21 cellular contexts compared by ENCODE assay signal in the genomic region with DNA sequence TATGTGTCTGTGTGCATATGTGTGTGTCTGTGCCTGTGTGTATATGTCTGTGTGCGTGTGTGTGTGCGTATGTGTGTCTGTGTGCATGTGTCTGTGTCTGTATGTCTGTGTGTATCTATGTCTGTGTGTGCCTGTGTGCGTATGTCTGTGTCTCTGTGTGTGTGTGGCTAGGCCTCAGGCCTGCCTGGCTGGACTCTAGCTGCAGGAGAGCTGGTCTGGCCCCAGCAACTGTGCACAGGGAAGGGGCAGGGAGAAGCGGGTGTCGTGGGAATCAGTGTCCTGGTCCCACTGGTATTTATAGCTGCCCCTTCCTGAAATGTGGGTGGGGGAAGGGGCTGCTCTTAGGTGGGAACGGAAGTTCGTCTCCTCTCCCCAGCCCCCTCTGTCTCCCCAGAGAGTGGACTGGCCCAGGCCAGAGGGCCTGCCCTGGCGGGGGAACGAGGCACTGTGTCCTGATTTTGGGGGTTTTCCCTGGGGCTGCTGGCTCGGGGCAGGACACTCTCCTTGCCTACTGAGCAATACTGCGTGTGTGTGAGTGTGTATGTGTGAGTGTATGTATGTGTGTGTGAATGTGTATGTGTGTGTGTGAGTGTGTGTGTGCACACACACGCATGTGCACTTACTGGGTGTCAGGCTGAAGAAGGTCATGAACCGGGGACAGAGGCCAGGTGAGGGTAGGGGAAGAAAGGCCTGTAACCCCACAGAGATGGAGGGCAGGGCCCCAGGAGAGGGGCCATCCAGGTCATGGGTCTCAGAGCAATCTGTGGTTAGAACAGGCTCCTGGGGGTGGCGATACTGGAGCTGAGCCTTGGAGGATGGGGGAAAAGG. TPM values are rescaled to one million over a fixed set of nuclear protein-coding genes. Genes with fewer than 3 reads are reported as not detected.
A peak's percentile ranks its signal among the peaks of the same experiment; 100 is the strongest.
DNase-seq lines count a peak whose midpoint lies in the region; ATAC-seq, FAIRE-seq and TF ChIP-seq lines count a peak whose summit lies in the region.
"Had no signal": no experiment of that assay in that cellular context is flagged by ENCODE, and none has a peak within 500 bp of the region (broad histone marks: within the 10 kb centered on the region; RNA-seq: fewer than 3 reads in every experiment).

No MANE protein-coding gene starts in this region.

- no TSS peak for BruUV-seq in K562 (replicated peaks; lab: Mats Ljungman, UMichigan)

- no peaks in the 10 kb centered on the region for H3K9me3 Mint-ChIP-seq in mesothelial cell of epicardium
- H3K9me3 Mint-ChIP-seq: natural killer cell; stimulated activated naive CD8-positive, alpha-beta T cell treated with anti-CD3 and anti-CD28 coated beads, Interleukin-15, amount 100 ng/mL, for 72 hours; T-cell had no signal

- H2AFZ ChIP-seq in K562 (ENCODE audit: low read depth, low read length) = no peak overlapping the region
- H2AFZ ChIP-seq: hepatocyte had no signal

- POLR2A ChIA-PET in K562 (lab: Yijun Ruan, JAX) = no interaction called here

- H3K36me3 ChIP-seq in K562 (ENCODE audit: control insufficient read depth, insufficient read depth, low read length) = no peaks in the 10 kb centered on the region
- peaks cover 14% of the 10 kb centered on the region for H3K36me3 ChIP-seq in thoracic aorta
- H3K36me3 ChIP-seq: BE2C, left lung, right lobe of liver had no signal

- H3K79me2 ChIP-seq in K562 (ENCODE audit: control insufficient read depth, insufficient read depth, low read length) = no peaks in the 10 kb centered on the region
- H3K79me2 ChIP-seq: hepatocyte had no signal

- H4K20me1 ChIP-seq in K562 (replicated peaks; ENCODE audit: control insufficient read depth, insufficient read depth, low read length) = no peaks in the 10 kb centered on the region

- ATAC-seq in K562 = no peak
- ATAC-seq in thoracic aorta (ENCODE audit: insufficient number of reproducible peaks, low FRiP score, low read depth) = no peak
- ATAC-seq: HCT116; left lung; natural killer cell; Panc1; stimulated activated naive CD8-positive, alpha-beta T cell treated with anti-CD3 and anti-CD28 coated beads, Interleukin-15, amount 100 ng/mL, for 72 hours; T-cell had no signal

- no peak for TF ChIP-seq POLR2A in K562 (conservative IDR thresholded peaks at IDR 0.05)

- no peak overlapping the region for H3K4me3 Mint-ChIP-seq in mesothelial cell of epicardium
- H3K4me3 Mint-ChIP-seq: natural killer cell; stimulated activated naive CD8-positive, alpha-beta T cell treated with anti-CD3 and anti-CD28 coated beads, Interleukin-15, amount 100 ng/mL, for 72 hours; T-cell had no signal

- no peak overlapping the region for H3K27ac ChIP-seq in K562 (ENCODE audit: extremely low read depth, low read depth, low read length)
- peak overlapping the region; percentile 92 for H3K27ac ChIP-seq in thoracic aorta
- H3K27ac ChIP-seq: hepatocyte, left lung, right lobe of liver had no signal

- TF ChIP-seq EP300 in K562 (IDR thresholded peaks at IDR 0.05; ENCODE audit: low read length) = no peak

- H3K4me3 ChIP-seq in K562 = no peak overlapping the region
- no peak overlapping the region for H3K4me3 ChIP-seq in thoracic aorta
- H3K4me3 ChIP-seq: hepatocyte, left lung, right lobe of liver had no signal

- FAIRE-seq in HTR-8/SVneo (lab: Jason Lieb, UNC) = peak; percentile 80
- FAIRE-seq in K562 (lab: Jason Lieb, UNC) = no peak

- H3K4me1 Mint-ChIP-seq in mesothelial cell of epicardium = peaks cover 13% of the 10 kb centered on the region
- H3K4me1 Mint-ChIP-seq: stimulated activated naive CD8-positive, alpha-beta T cell treated with anti-CD3 and anti-CD28 coated beads, Interleukin-15, amount 100 ng/mL, for 72 hours; T-cell had no signal

- no peaks in the 10 kb centered on the region for H3K27me3 Mint-ChIP-seq in mesothelial cell of epicardium (ENCODE audit: low read depth)
- H3K27me3 Mint-ChIP-seq: stimulated activated naive CD8-positive, alpha-beta T cell treated with anti-CD3 and anti-CD28 coated beads, Interleukin-15, amount 100 ng/mL, for 72 hours; T-cell had no signal

- H3K9me3 ChIP-seq in K562 (replicated peaks; ENCODE audit: control insufficient read depth, insufficient read depth, low read depth, low read length) (no peaks in the 10 kb centered on the region), thoracic aorta (no peaks in the 10 kb centered on the region)
- H3K9me3 ChIP-seq: BE2C, left lung, right lobe of liver had no signal

- peak overlapping the region in 1 of 2 experiments; percentile 36; a peak in 1 of 4 replicates for H3K9ac ChIP-seq in K562 (ENCODE audit: insufficient read depth in 1 of 2, low read depth in 2 of 2, low read length in 2 of 2)

- no peak for TF ChIP-seq CTCF in K562 (IDR thresholded peaks at IDR 0.05 in 2 of 3, conservative IDR thresholded peaks at IDR 0.05 in 1 of 3; ENCODE audit: insufficient read depth in 2 of 3, low read depth in 1 of 3, low read length in 3 of 3)
- TF ChIP-seq CTCF in mesothelial cell of epicardium (IDR thresholded peaks at IDR 0.05; ENCODE audit: unreplicated experiment) = no peak
- TF ChIP-seq CTCF in thoracic aorta (IDR thresholded peaks at IDR 0.05) = no peak

- in situ Hi-C loops in K562 (cut with MboI) = no loop called here

- DNase-seq in HTR-8/SVneo (ENCODE audit: insufficient read length, low spot score) (no peak), K562 (ENCODE audit: extremely low read depth in 1 of 4, low spot score in 3 of 4) (no peak), mesothelial cell of epicardium (ENCODE audit: low spot score in 2 of 2, unreplicated experiment in 2 of 2) (no peak), thoracic aorta (ENCODE audit: low spot score) (no peak), DMS153 treated with DMSO at 0.1 percent for 48 hours (lab: John Stamatoyannopoulos, UW; ENCODE audit: unreplicated experiment) (no peak), cerebellar nuclear complex (lab: John Stamatoyannopoulos, UW) (no peak), Ammon's horn (ENCODE audit: low spot score) (no peak)
- DNase-seq: activated CD8-positive, alpha-beta memory T cell treated with anti-CD3 and anti-CD28 coated beads, Interleukin-2, amount 50 U/mL, for 48 hours; activated naive CD4-positive, alpha-beta T cell treated with anti-CD3 and anti-CD28 coated beads, Interleukin-2, amount 50 U/mL, for 16 hours; BE2C; DMS79; left lung; natural killer cell; NCI-H1694; NCI-H524 treated with DMSO at 0.1 percent for 48 hours; stimulated activated naive CD8-positive, alpha-beta T cell treated with anti-CD3 and anti-CD28 coated beads, Interleukin-15, amount 100 ng/mL, for 72 hours; T-cell had no signal

- no peaks in the 10 kb centered on the region for H3K36me3 Mint-ChIP-seq in mesothelial cell of epicardium
- H3K36me3 Mint-ChIP-seq: natural killer cell, T-cell had no signal

- TF ChIP-seq RAD21 in K562 (CRISPR knock-in tag; conservative IDR thresholded peaks at IDR 0.05 in 1 of 2, IDR thresholded peaks at IDR 0.05 in 1 of 2) = no peak

- intact Hi-C loops in K562 (cut with micrococcal nuclease) = no loop called here

- H3K9me1 ChIP-seq in K562 (ENCODE audit: control insufficient read depth, insufficient read depth, low read length) = no peaks in the 10 kb centered on the region

- 57% methylated on average over 13 of the region's 14 CpGs for WGBS in K562 (ENCODE audit: insufficient coverage, low coverage, missing lambda C conversion rate)

- H3K27ac Mint-ChIP-seq in mesothelial cell of epicardium = peak overlapping the region; percentile 7
- H3K27ac Mint-ChIP-seq: natural killer cell, T-cell had no signal

- no peak overlapping the region for H3K4me2 ChIP-seq in K562 (ENCODE audit: insufficient read depth, low read length)
- H3K4me2 ChIP-seq: hepatocyte had no signal

- H3K27me3 ChIP-seq in K562 (ENCODE audit: control insufficient read depth in 2 of 2, insufficient read depth in 2 of 2, low read length in 2 of 2) (no peaks in the 10 kb centered on the region), thoracic aorta (replicated peaks; ENCODE audit: insufficient read depth) (no peaks in the 10 kb centered on the region)
- H3K27me3 ChIP-seq: BE2C, hepatocyte, left lung, right lobe of liver had no signal

- H3K4me1 ChIP-seq in K562 (replicated peaks in 1 of 2; ENCODE audit: control insufficient read depth in 2 of 2, insufficient read depth in 2 of 2, low read length in 2 of 2) (peaks cover 0 to 8% of the 10 kb centered on the region in 2 experiments; a peak in 3 of 5 replicates), thoracic aorta (ENCODE audit: control insufficient read depth in 1 of 2, low read depth in 2 of 2) (peaks cover 51 to 73% of the 10 kb centered on the region in 2 donors)
- H3K4me1 ChIP-seq: right lobe of liver had no signal

- CTCF ChIA-PET in K562 (lab: Yijun Ruan, JAX; ENCODE audit: low intra/inter-chr PET ratio) = no interaction called here

RNA-seq across cellular contexts. Expression of a gene that starts 6.6 kb away (rescaled TPM):
- 0.07 and 1.1 TPM in 2 replicates for total RNA-seq in K562 (2011; cell fraction: chromatin; rRNA removed; ENCODE audit: low replicate concordance)
- total RNA-seq in K562 (2011; cell fraction: nucleolus; rRNA removed) = 0.39 and 1.2 TPM in 2 replicates
- 0.22 and 0.23 TPM in 2 replicates for total RNA-seq in K562 (2011; cell fraction: nucleoplasm; rRNA removed)
- 0.08 TPM in 1 of 2 replicates, not detected in the other for total RNA-seq in K562 (2014; rRNA removed)
- total RNA-seq in K562 (2014; rRNA removed; fragmentation: Illumina TruSeq; extraction: Trizol) = not detected in 2 replicates
- total RNA-seq in K562 (2015; rRNA removed; fragmentation: Illumina TruSeq; extraction: Trizol) = under 0.01 TPM in 1 of 2 replicates, not detected in the other
- total RNA-seq in K562 (2021) = 0.07 TPM in 2 replicates
- 0.04 and 0.08 TPM in 2 replicates for polyA plus RNA-seq in K562 (2011; rRNA removed)
- 0.06 and 0.16 TPM in 2 replicates for polyA plus RNA-seq in K562 (2011; cell fraction: cytosol; rRNA removed)
- polyA plus RNA-seq in K562 (2011; cell fraction: nucleus; rRNA removed) = 0.21 and 0.73 TPM in 2 replicates
- 0.10 and 0.32 TPM in 2 replicates for polyA plus RNA-seq in K562 (2012)
- 0.01 and 0.03 TPM in 2 replicates for polyA plus RNA-seq in K562 (2014; fragmentation: Illumina TruSeq; extraction: Trizol)
- polyA plus RNA-seq in K562 (2014; fragmentation: Nextera tagmentation; extraction: Ambion mirVana) = not detected
- polyA plus RNA-seq in K562 (2014; rRNA removed) = not detected in 2 replicates
- polyA minus RNA-seq in K562 (2011; rRNA and poly(A)+ RNA removed) = 0.09 and 0.11 TPM in 2 replicates
- 0.29 and 0.73 TPM in 2 replicates for polyA minus RNA-seq in K562 (2011; cell fraction: cytosol; rRNA and poly(A)+ RNA removed)
- polyA minus RNA-seq in K562 (2011; cell fraction: nucleus; rRNA and poly(A)+ RNA removed) = 0.33 and 0.40 TPM in 2 replicates
- total RNA-seq in mesothelial cell of epicardium = 11.3 to 11.8 TPM (median 11.4 TPM) in 3 replicates
- 100 to 1,000 TPM; 252 to 263 TPM for total RNA-seq in thoracic aorta

RNA-seq across cellular contexts. Expression of a gene that starts 58.4 kb away (rescaled TPM):
- total RNA-seq in K562 (2011; cell fraction: chromatin; rRNA removed; ENCODE audit: low replicate concordance) = 12.7 and 30.2 TPM in 2 replicates
- 20.0 and 22.7 TPM in 2 replicates for total RNA-seq in K562 (2011; cell fraction: nucleolus; rRNA removed)
- 17.2 and 19.9 TPM in 2 replicates for total RNA-seq in K562 (2011; cell fraction: nucleoplasm; rRNA removed)
- total RNA-seq in K562 (2014; rRNA removed) = 10.0 and 13.0 TPM in 2 replicates
- 4.3 and 4.7 TPM in 2 replicates for total RNA-seq in K562 (2014; rRNA removed; fragmentation: Illumina TruSeq; extraction: Trizol)
- total RNA-seq in K562 (2015; rRNA removed; fragmentation: Illumina TruSeq; extraction: Trizol) = 8.3 and 8.8 TPM in 2 replicates
- total RNA-seq in K562 (2021) = 14.1 and 14.8 TPM in 2 replicates
- polyA plus RNA-seq in K562 (2011; rRNA removed) = 7.9 and 8.2 TPM in 2 replicates
- 9.2 and 11.6 TPM in 2 replicates for polyA plus RNA-seq in K562 (2011; cell fraction: cytosol; rRNA removed)
- polyA plus RNA-seq in K562 (2011; cell fraction: nucleus; rRNA removed) = 16.8 and 25.3 TPM in 2 replicates
- 11.0 and 16.8 TPM in 2 replicates for polyA plus RNA-seq in K562 (2012)
- polyA plus RNA-seq in K562 (2014; fragmentation: Illumina TruSeq; extraction: Trizol) = 10.1 TPM in 2 replicates
- polyA plus RNA-seq in K562 (2014; fragmentation: Nextera tagmentation; extraction: Ambion mirVana) = 1 to 10 TPM; 1.4 to 1.8 TPM
- 7.5 and 8.3 TPM in 2 replicates for polyA plus RNA-seq in K562 (2014; rRNA removed)
- 10.9 and 12.8 TPM in 2 replicates for polyA minus RNA-seq in K562 (2011; rRNA and poly(A)+ RNA removed)
- 11.5 and 12.8 TPM in 2 replicates for polyA minus RNA-seq in K562 (2011; cell fraction: cytosol; rRNA and poly(A)+ RNA removed)
- 10.5 and 12.7 TPM in 2 replicates for polyA minus RNA-seq in K562 (2011; cell fraction: nucleus; rRNA and poly(A)+ RNA removed)
- total RNA-seq in mesothelial cell of epicardium = 22.1 to 23.3 TPM (median 22.8 TPM) in 3 replicates
- 10 to 100 TPM; 45.1 to 57.3 TPM for total RNA-seq in thoracic aorta

Comparison
In these comparisons a context has a peak if more than half of its experiments do, and no peak if none do; other contexts are left out.
1. RNA of a gene that starts 6.6 kb away (total RNA-seq): 252 to 263 TPM in thoracic aorta; 11.3 to 11.8 TPM in mesothelial cell of epicardium and under 0.01 to 1.2 TPM in K562; every median in the first group is over 10 times any median in the second.